Comparison of ENCODE assay signal across 1 cellular context in genomic region chr2:30230855-30231725, GRCh38.
TF ChIP-seq lines count a peak whose summit lies in the region.

LBH (plus strand) TSS chr2:30231534; CDS start chr2:30231739, 205 bp downstream.

TF ChIP-seq in K562, 482 proteins besides CTCF, POLR2A, EP300 and RAD21 (continued from another document):
- no peak for TF ChIP-seq CEBPZ (IDR thresholded peaks at IDR 0.05; ENCODE audit: borderline replicate concordance, low read depth, low read length)
- no peak for TF ChIP-seq KLF6 (CRISPR knock-in tag; IDR thresholded peaks at IDR 0.05; ENCODE audit: borderline replicate concordance)
- no peak for TF ChIP-seq ZNF280B (CRISPR knock-in tag; IDR thresholded peaks at IDR 0.05)
- TF ChIP-seq ZNF324 (CRISPR knock-in tag; IDR thresholded peaks at IDR 0.05) = no peak
- no peak for TF ChIP-seq HMG20B (CRISPR knock-in tag; IDR thresholded peaks at IDR 0.05)
- TF ChIP-seq ZNF124 (CRISPR knock-in tag; IDR thresholded peaks at IDR 0.05) = no peak
- TF ChIP-seq ZNF316 (IDR thresholded peaks at IDR 0.05) = no peak
TF ChIP-seq in K562: peak in this region for 69.
